ENCODE assay signal across 13 cellular contexts in genomic region chrX:30943984-30944383, GRCh38.
"Had no signal": no experiment of that assay in that cellular context is flagged by ENCODE, and none has a peak within 500 bp of the region (broad histone marks: within the 10 kb centered on the region; RNA-seq: fewer than 3 reads in every experiment).

No MANE protein-coding gene starts in this region.

- H3K27ac Mint-ChIP-seq: activated CD4-positive, alpha-beta T cell treated with anti-CD3 and anti-CD28 coated beads, Interleukin-2, amount 10 ng/mL, durations not matched to agents 7 days and 5 days; activated naive CD8-positive, alpha-beta T cell treated with anti-CD3 and anti-CD28 coated beads for 36 hours; activated T-helper 1 cell treated with anti-CD3 and anti-CD28 coated beads, Interleukin-12 subunit alpha, Interleukin-12 subunit beta, Interleukin-2, Interleukin-4 antibody, amounts not matched to agents 30 ng/mL and 10 ng/mL and 1 ng/mL, durations not matched to agents 14 hours and 24 hours and 36 hours; natural killer cell treated with Interleukin-12 subunit alpha and Interleukin-12 subunit beta and Interleukin-15 and Interleukin-18, amount 100 ng/mL, for 72 hours; stimulated activated naive CD8-positive, alpha-beta T cell treated with anti-CD3 and anti-CD28 coated beads, Interleukin-15, amount 100 ng/mL, for 72 hours; T-helper 17 cell had no signal

- H3K27me3 Mint-ChIP-seq: activated CD4-positive, alpha-beta T cell treated with anti-CD3 and anti-CD28 coated beads, Interleukin-2, amount 10 ng/mL, durations not matched to agents 7 days and 5 days; stimulated activated naive CD8-positive, alpha-beta T cell treated with anti-CD3 and anti-CD28 coated beads, Interleukin-15, amount 100 ng/mL, for 72 hours; T-helper 17 cell had no signal

- H3K27ac ChIP-seq: gastroesophageal sphincter, heart right ventricle had no signal

- DNase-seq: activated CD4-positive, alpha-beta T cell treated with anti-CD3 and anti-CD28 coated beads, Interleukin-2, amount 10 ng/mL, durations not matched to agents 7 days and 5 days; activated naive CD8-positive, alpha-beta T cell treated with anti-CD3 and anti-CD28 coated beads for 36 hours; effector CD8-positive, alpha-beta T cell; heart right ventricle; islet precursor cell; mesenchymal stem cell; posterior cingulate gyrus; stimulated activated naive CD8-positive, alpha-beta T cell treated with anti-CD3 and anti-CD28 coated beads, Interleukin-15, amount 100 ng/mL, for 72 hours; T-helper 17 cell had no signal

- H3K9me3 Mint-ChIP-seq: activated CD4-positive, alpha-beta T cell treated with anti-CD3 and anti-CD28 coated beads, Interleukin-2, amount 10 ng/mL, durations not matched to agents 7 days and 5 days; activated naive CD8-positive, alpha-beta T cell treated with anti-CD3 and anti-CD28 coated beads for 36 hours; activated T-helper 1 cell treated with anti-CD3 and anti-CD28 coated beads, Interleukin-12 subunit alpha, Interleukin-12 subunit beta, Interleukin-2, Interleukin-4 antibody, amounts not matched to agents 30 ng/mL and 10 ng/mL and 1 ng/mL, durations not matched to agents 14 hours and 24 hours and 36 hours; natural killer cell treated with Interleukin-12 subunit alpha and Interleukin-12 subunit beta and Interleukin-15 and Interleukin-18, amount 100 ng/mL, for 72 hours; stimulated activated naive CD8-positive, alpha-beta T cell treated with anti-CD3 and anti-CD28 coated beads, Interleukin-15, amount 100 ng/mL, for 72 hours had no signal

- H3K9me3 ChIP-seq: gastroesophageal sphincter, heart right ventricle had no signal

- H3K4me3 ChIP-seq: gastroesophageal sphincter, heart right ventricle, smooth muscle cell had no signal

- H3K36me3 Mint-ChIP-seq: activated naive CD8-positive, alpha-beta T cell treated with anti-CD3 and anti-CD28 coated beads for 36 hours; natural killer cell treated with Interleukin-12 subunit alpha and Interleukin-12 subunit beta and Interleukin-15 and Interleukin-18, amount 100 ng/mL, for 72 hours had no signal

- ATAC-seq: gastroesophageal sphincter; heart right ventricle; natural killer cell treated with Interleukin-12 subunit alpha and Interleukin-12 subunit beta and Interleukin-15 and Interleukin-18, amount 100 ng/mL, for 72 hours; stimulated activated naive CD8-positive, alpha-beta T cell treated with anti-CD3 and anti-CD28 coated beads, Interleukin-15, amount 100 ng/mL, for 72 hours; T-helper 17 cell had no signal

- H3K4me1 Mint-ChIP-seq: activated CD4-positive, alpha-beta T cell treated with anti-CD3 and anti-CD28 coated beads, Interleukin-2, amount 10 ng/mL, durations not matched to agents 7 days and 5 days; activated naive CD8-positive, alpha-beta T cell treated with anti-CD3 and anti-CD28 coated beads for 36 hours; stimulated activated naive CD8-positive, alpha-beta T cell treated with anti-CD3 and anti-CD28 coated beads, Interleukin-15, amount 100 ng/mL, for 72 hours; T-helper 17 cell had no signal

- H3K27me3 ChIP-seq: gastroesophageal sphincter, heart right ventricle had no signal

- H3K4me3 Mint-ChIP-seq: activated CD4-positive, alpha-beta T cell treated with anti-CD3 and anti-CD28 coated beads, Interleukin-2, amount 10 ng/mL, durations not matched to agents 7 days and 5 days; activated naive CD8-positive, alpha-beta T cell treated with anti-CD3 and anti-CD28 coated beads for 36 hours; activated T-helper 1 cell treated with anti-CD3 and anti-CD28 coated beads, Interleukin-12 subunit alpha, Interleukin-12 subunit beta, Interleukin-2, Interleukin-4 antibody, amounts not matched to agents 30 ng/mL and 10 ng/mL and 1 ng/mL, durations not matched to agents 14 hours and 24 hours and 36 hours; natural killer cell treated with Interleukin-12 subunit alpha and Interleukin-12 subunit beta and Interleukin-15 and Interleukin-18, amount 100 ng/mL, for 72 hours; stimulated activated naive CD8-positive, alpha-beta T cell treated with anti-CD3 and anti-CD28 coated beads, Interleukin-15, amount 100 ng/mL, for 72 hours; T-helper 17 cell had no signal

- H3K4me1 ChIP-seq: gastroesophageal sphincter, heart right ventricle had no signal

- H3K36me3 ChIP-seq: gastroesophageal sphincter, heart right ventricle had no signal
